ENCODE assay signal across 9 cellular contexts in the genomic region with DNA sequence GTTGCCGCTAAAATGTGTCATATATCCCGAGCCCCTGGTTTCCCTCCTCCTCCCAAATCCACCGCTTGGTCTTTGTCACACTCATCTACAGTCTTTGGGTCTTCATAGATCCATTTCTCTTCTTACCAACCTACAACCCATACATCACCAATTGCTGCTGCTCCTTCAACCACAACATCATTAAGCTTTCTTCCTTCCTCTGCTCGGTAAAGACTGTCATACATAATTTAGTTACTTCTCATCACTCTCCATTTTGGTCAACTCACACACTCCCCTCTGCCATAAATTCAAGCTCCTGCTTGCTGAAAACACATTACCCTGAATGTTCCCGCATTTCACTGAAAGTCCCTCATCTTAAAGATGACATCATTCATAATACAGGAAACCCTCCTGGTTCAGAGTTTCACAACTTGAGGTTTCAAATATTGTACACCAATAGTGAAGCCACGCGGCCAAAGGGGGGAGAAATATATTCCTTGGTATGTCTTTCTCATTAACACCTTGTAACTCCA. TPM values are rescaled to one million over a fixed set of nuclear protein-coding genes. Genes with fewer than 3 reads are reported as not detected.
DNase-seq lines count a peak whose midpoint lies in the region; ATAC-seq, FAIRE-seq and TF ChIP-seq lines count a peak whose summit lies in the region.
"Had no signal": no experiment of that assay in that cellular context is flagged by ENCODE, and none has a peak within 500 bp of the region (broad histone marks: within the 10 kb centered on the region; RNA-seq: fewer than 3 reads in every experiment).

No MANE protein-coding gene starts in this region.

- peaks cover 33% of the 10 kb centered on the region for H3K4me1 Mint-ChIP-seq in activated CD8-positive, alpha-beta memory T cell treated with anti-CD3 and anti-CD28 coated beads, Interleukin-2, amount 10 ng/mL, durations not matched to agents 7 days and 5 days
- H3K4me1 Mint-ChIP-seq in activated T-helper 2 cell treated with anti-CD3 and anti-CD28 coated beads, Interferon-gamma antibody, Interleukin-2, Interleukin-4, amounts not matched to agents 10 μg/mL and 5 μg/mL and 100 μg/mL, durations not matched to agents 14 hours and 24 hours and 36 hours (ENCODE audit: low read depth), result peaks cover 28% of the 10 kb centered on the region
- H3K4me1 Mint-ChIP-seq in stimulated activated naive CD8-positive, alpha-beta T cell treated with anti-CD3 and anti-CD28 coated beads, Interleukin-15, Interleukin-2, amounts not matched to agents 100 ng/mL and 50 ng/mL, for 24 hours (ENCODE audit: low read depth), result peaks cover 46% of the 10 kb centered on the region

- H3K9me3 ChIP-seq in BE2C (no peaks in the 10 kb centered on the region), right atrium auricular region (no peaks in the 10 kb centered on the region), kidney (ENCODE audit: control insufficient read depth in 1 of 2, low read length in 2 of 2) (no peaks in the 10 kb centered on the region)
- H3K9me3 ChIP-seq: SJCRH30 had no signal

- CTCF ChIA-PET in activated CD8-positive, alpha-beta memory T cell treated with anti-CD3 and anti-CD28 coated beads, Interleukin-2, amount 10 ng/mL, durations not matched to agents 7 days and 5 days (lab: Charles Lee), result interaction anchor here (0.6 to 1.6 kb wide), 8 partner anchors 9 to 1815 kb away, joined by 3 to 6 read pairs (median 4); partner anchors contain the start of gene CENPU

- H3K27ac ChIP-seq in right atrium auricular region (no peak overlapping the region), kidney (ENCODE audit: low read depth in 2 of 2, low read length in 2 of 2) (no peak overlapping the region)
- H3K27ac ChIP-seq: SJCRH30 had no signal

- no peak for FAIRE-seq in kidney (lab: Jason Lieb, UNC)

- H3K27ac Mint-ChIP-seq in activated CD8-positive, alpha-beta memory T cell treated with anti-CD3 and anti-CD28 coated beads, Interleukin-2, amount 10 ng/mL, durations not matched to agents 7 days and 5 days, result peak overlapping the region; percentile 95
- peak overlapping the region; percentile 85 for H3K27ac Mint-ChIP-seq in activated T-helper 2 cell treated with anti-CD3 and anti-CD28 coated beads, Interferon-gamma antibody, Interleukin-2, Interleukin-4, amounts not matched to agents 10 μg/mL and 5 μg/mL and 100 μg/mL, durations not matched to agents 14 hours and 24 hours and 36 hours
- peak overlapping the region; percentile 96 for H3K27ac Mint-ChIP-seq in stimulated activated naive CD8-positive, alpha-beta T cell treated with anti-CD3 and anti-CD28 coated beads, Interleukin-15, Interleukin-2, amounts not matched to agents 100 ng/mL and 50 ng/mL, for 24 hours

- no peak overlapping the region for H3K9ac ChIP-seq in kidney (ENCODE audit: low read length in 2 of 2)

- intact Hi-C loops in activated T-helper 2 cell treated with anti-CD3 and anti-CD28 coated beads, Interferon-gamma antibody, Interleukin-2, Interleukin-4, amounts not matched to agents 10 μg/mL and 5 μg/mL and 100 μg/mL, durations not matched to agents 14 hours and 24 hours and 36 hours (cut with micrococcal nuclease), result loop anchor here (1.0 to 10.0 kb wide), 6 partner anchors 56 to 1596 kb away; partner anchors contain the start of genes RWDD4 and TRAPPC11
- intact Hi-C loops in kidney (cut with DNase I), result no loop called here

- DNase-seq in activated CD8-positive, alpha-beta memory T cell treated with anti-CD3 and anti-CD28 coated beads, Interleukin-2, amount 10 ng/mL, durations not matched to agents 7 days and 5 days, result peak; percentile 61
- no peak for DNase-seq in activated CD8-positive, alpha-beta memory T cell treated with anti-CD3 and anti-CD28 coated beads for 24 hours
- no peak for DNase-seq in activated T-helper 2 cell treated with anti-CD3 and anti-CD28 coated beads, Interferon-gamma antibody, Interleukin-2, Interleukin-4, amounts not matched to agents 10 μg/mL and 5 μg/mL and 100 μg/mL, durations not matched to agents 14 hours and 24 hours and 36 hours (ENCODE audit: low spot score)
- DNase-seq in BE2C, result no peak
- DNase-seq in right atrium auricular region (ENCODE audit: low spot score), result no peak
- no peak for DNase-seq in kidney
- DNase-seq: SJCRH30 had no signal

- H3K27me3 Mint-ChIP-seq in activated CD8-positive, alpha-beta memory T cell treated with anti-CD3 and anti-CD28 coated beads, Interleukin-2, amount 10 ng/mL, durations not matched to agents 7 days and 5 days, result no peaks in the 10 kb centered on the region
- H3K27me3 Mint-ChIP-seq in activated T-helper 2 cell treated with anti-CD3 and anti-CD28 coated beads, Interferon-gamma antibody, Interleukin-2, Interleukin-4, amounts not matched to agents 10 μg/mL and 5 μg/mL and 100 μg/mL, durations not matched to agents 14 hours and 24 hours and 36 hours (ENCODE audit: low read depth), result peaks cover 11% of the 10 kb centered on the region
- no peaks in the 10 kb centered on the region for H3K27me3 Mint-ChIP-seq in stimulated activated naive CD8-positive, alpha-beta T cell treated with anti-CD3 and anti-CD28 coated beads, Interleukin-15, Interleukin-2, amounts not matched to agents 100 ng/mL and 50 ng/mL, for 24 hours

- H3K4me3 ChIP-seq in BE2C (ENCODE audit: low read depth, low read length) (no peak overlapping the region), right atrium auricular region (no peak overlapping the region), kidney (ENCODE audit: low read length in 2 of 2) (no peak overlapping the region)

- TF ChIP-seq CTCF in BE2C (IDR thresholded peaks at IDR 0.05; ENCODE audit: low read depth, low read length) (no peak), right atrium auricular region (IDR thresholded peaks at IDR 0.05) (no peak), kidney (IDR thresholded peaks at IDR 0.05; ENCODE audit: borderline replicate concordance, extremely low read depth, insufficient read depth) (no peak)

- ATAC-seq in activated CD8-positive, alpha-beta memory T cell treated with anti-CD3 and anti-CD28 coated beads, Interleukin-2, amount 10 ng/mL, durations not matched to agents 7 days and 5 days, result peak; percentile 4
- peak; percentile 21 for ATAC-seq in HG03342 (IDR thresholded peaks at IDR 0.05; ENCODE audit: unreplicated experiment)

- no peaks in the 10 kb centered on the region for H3K9me3 Mint-ChIP-seq in activated CD8-positive, alpha-beta memory T cell treated with anti-CD3 and anti-CD28 coated beads, Interleukin-2, amount 10 ng/mL, durations not matched to agents 7 days and 5 days (ENCODE audit: low read depth)
- no peaks in the 10 kb centered on the region for H3K9me3 Mint-ChIP-seq in activated T-helper 2 cell treated with anti-CD3 and anti-CD28 coated beads, Interferon-gamma antibody, Interleukin-2, Interleukin-4, amounts not matched to agents 10 μg/mL and 5 μg/mL and 100 μg/mL, durations not matched to agents 14 hours and 24 hours and 36 hours
- H3K9me3 Mint-ChIP-seq in stimulated activated naive CD8-positive, alpha-beta T cell treated with anti-CD3 and anti-CD28 coated beads, Interleukin-15, Interleukin-2, amounts not matched to agents 100 ng/mL and 50 ng/mL, for 24 hours, result no peaks in the 10 kb centered on the region

- peaks cover 10% of the 10 kb centered on the region for H3K4me1 ChIP-seq in BE2C
- peaks cover 0 to 14% of the 10 kb centered on the region in 2 donors for H3K4me1 ChIP-seq in right atrium auricular region
- H3K4me1 ChIP-seq in kidney (ENCODE audit: control insufficient read depth in 1 of 2, insufficient read depth in 1 of 2, low read depth in 1 of 2, low read length in 2 of 2), result peaks cover 0 to 7% of the 10 kb centered on the region in 2 donors
- H3K4me1 ChIP-seq: SJCRH30 had no signal

- peaks cover 16% of the 10 kb centered on the region for H3K36me3 ChIP-seq in BE2C
- H3K36me3 ChIP-seq in right atrium auricular region, result peaks cover 12% of the 10 kb centered on the region
- H3K36me3 ChIP-seq in kidney (ENCODE audit: control insufficient read depth in 1 of 2, insufficient read depth in 2 of 2, low read length in 2 of 2), result peaks cover 2 to 8% of the 10 kb centered on the region in 2 donors

- peaks cover 10% of the 10 kb centered on the region for H3K36me3 Mint-ChIP-seq in activated CD8-positive, alpha-beta memory T cell treated with anti-CD3 and anti-CD28 coated beads, Interleukin-2, amount 10 ng/mL, durations not matched to agents 7 days and 5 days
- H3K36me3 Mint-ChIP-seq in activated T-helper 2 cell treated with anti-CD3 and anti-CD28 coated beads, Interferon-gamma antibody, Interleukin-2, Interleukin-4, amounts not matched to agents 10 μg/mL and 5 μg/mL and 100 μg/mL, durations not matched to agents 14 hours and 24 hours and 36 hours (ENCODE audit: low read depth), result peaks cover 18% of the 10 kb centered on the region
- peaks cover 15% of the 10 kb centered on the region for H3K36me3 Mint-ChIP-seq in stimulated activated naive CD8-positive, alpha-beta T cell treated with anti-CD3 and anti-CD28 coated beads, Interleukin-15, Interleukin-2, amounts not matched to agents 100 ng/mL and 50 ng/mL, for 24 hours (ENCODE audit: low read depth)

- peak overlapping the region; percentile 72 for H3K4me3 Mint-ChIP-seq in activated CD8-positive, alpha-beta memory T cell treated with anti-CD3 and anti-CD28 coated beads, Interleukin-2, amount 10 ng/mL, durations not matched to agents 7 days and 5 days
- peak overlapping the region; percentile 64 for H3K4me3 Mint-ChIP-seq in activated T-helper 2 cell treated with anti-CD3 and anti-CD28 coated beads, Interferon-gamma antibody, Interleukin-2, Interleukin-4, amounts not matched to agents 10 μg/mL and 5 μg/mL and 100 μg/mL, durations not matched to agents 14 hours and 24 hours and 36 hours (ENCODE audit: low read depth)
- peak overlapping the region; percentile 87 for H3K4me3 Mint-ChIP-seq in stimulated activated naive CD8-positive, alpha-beta T cell treated with anti-CD3 and anti-CD28 coated beads, Interleukin-15, Interleukin-2, amounts not matched to agents 100 ng/mL and 50 ng/mL, for 24 hours

- H3K27me3 ChIP-seq in BE2C, result no peaks in the 10 kb centered on the region
- H3K27me3 ChIP-seq in right atrium auricular region, result no peaks in the 10 kb centered on the region
- H3K27me3 ChIP-seq: SJCRH30 had no signal

RNA-seq across cellular contexts. Expression of gene DCTD, which starts 1.7 kb away (rescaled TPM):
- total RNA-seq in activated CD8-positive, alpha-beta memory T cell treated with anti-CD3 and anti-CD28 coated beads, Interleukin-2, amount 10 ng/mL, durations not matched to agents 7 days and 5 days, result 10 to 100 TPM; 66.6 to 85.1 TPM
- total RNA-seq in activated T-helper 2 cell treated with anti-CD3 and anti-CD28 coated beads, Interferon-gamma antibody, Interleukin-2, Interleukin-4, amounts not matched to agents 10 μg/mL and 5 μg/mL and 100 μg/mL, durations not matched to agents 14 hours and 24 hours and 36 hours, result 121 and 133 TPM in 2 replicates
- 112 TPM for polyA plus RNA-seq in BE2C (2012; ENCODE audit: insufficient read depth, insufficient read length, low read depth)
- total RNA-seq in right atrium auricular region (10 to 100 TPM; 25.8 to 37.5 TPM), kidney (99.6 TPM)
- 54.9 TPM for polyA plus RNA-seq in kidney (ENCODE audit: insufficient read depth, low read depth, low replicate concordance)
